Comparison of ENCODE assay signal across 8 cellular contexts in the genomic region with DNA sequence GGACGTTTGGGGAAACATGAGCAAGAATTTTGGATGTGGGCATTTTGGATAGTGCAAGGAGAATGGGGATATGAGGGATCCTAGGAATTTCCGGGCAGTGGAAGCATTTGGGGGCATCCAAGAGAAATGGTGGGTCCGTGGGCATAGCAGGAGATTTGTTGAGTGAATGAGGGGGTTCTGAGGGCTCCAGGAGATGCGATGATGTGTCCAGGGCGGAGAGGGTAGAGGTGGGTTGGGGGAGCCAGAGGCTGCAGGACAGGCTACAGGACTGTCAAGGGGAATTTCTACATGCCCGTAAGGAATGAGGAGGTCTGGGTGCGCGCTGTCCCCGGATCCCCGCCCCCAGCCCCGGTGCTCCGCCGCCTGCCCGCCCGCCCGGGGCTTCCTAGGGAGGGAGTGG. TPM values are rescaled to one million over a fixed set of nuclear protein-coding genes. Genes with fewer than 3 reads are reported as not detected.
DNase-seq lines count a peak whose midpoint lies in the region; ATAC-seq and TF ChIP-seq lines count a peak whose summit lies in the region.

No MANE protein-coding gene starts in this region.

- H3K9me3 Mint-ChIP-seq in naive B cell: no peaks in the 10 kb centered on the region

- DNase-seq in cardiac fibroblast (ENCODE audit: low read depth in 2 of 2) (peak in 1 of 2 donors; percentile 8), naive B cell (no peak), NCI-H446 (lab: John Stamatoyannopoulos, UW) (no peak), globus pallidus (ENCODE audit: low spot score) (no peak), NCI-H1436 treated with DMSO at 0.1 percent for 48 hours (lab: John Stamatoyannopoulos, UW) (no peak)
- no peak for DNase-seq in stimulated activated CD4-positive, alpha-beta T cell treated with anti-CD3 and anti-CD28 coated beads, Interleukin-15, amount 100 ng/mL, for 24 hours

- peak overlapping the region in 5 of 6 donors; percentile 53 to 86 (median 81) for H3K27ac Mint-ChIP-seq in naive B cell

- H3K4me3 Mint-ChIP-seq in naive B cell: peak overlapping the region; percentile 82 to 94 (median 90)

- no peak for TF ChIP-seq CTCF in cardiac fibroblast (IDR thresholded peaks at IDR 0.05; ENCODE audit: low read depth, low read length)

- H3K4me1 Mint-ChIP-seq in naive B cell: peaks cover 21 to 28% (median 21%) of the 10 kb centered on the region in 3 donors

- peak overlapping the region; percentile 62 for H3K4me3 ChIP-seq in cardiac fibroblast (replicated peaks in 1 of 2; ENCODE audit: low read depth in 2 of 2, low read length in 2 of 2)

- peak; percentile 7 for ATAC-seq in GM18519 (IDR thresholded peaks at IDR 0.05; ENCODE audit: low FRiP score, unreplicated experiment)
- peak; percentile 11 for ATAC-seq in HG03521 (IDR thresholded peaks at IDR 0.05; ENCODE audit: unreplicated experiment)
- ATAC-seq in naive B cell (ENCODE audit: low read depth in 2 of 2): no peak

- peaks cover 0 to 3% of the 10 kb centered on the region in 2 donors for H3K36me3 Mint-ChIP-seq in naive B cell

- no peaks in the 10 kb centered on the region for H3K27me3 Mint-ChIP-seq in naive B cell

RNA-seq across cellular contexts. Expression of a gene that starts 0.4 kb away (rescaled TPM):
- polyA plus RNA-seq in naive B cell (ENCODE audit: low read depth in 6 of 6): 1 to 10 TPM in 5 of 6 donors, not detected in 1; 1.5 to 3.3 (median 1.8) TPM

RNA-seq across cellular contexts. Expression of a gene that starts 1.2 kb away (rescaled TPM):
- polyA plus RNA-seq in naive B cell (ENCODE audit: low read depth in 6 of 6): not detected

RNA-seq across cellular contexts. Expression of a gene that starts 8.2 kb away (rescaled TPM):
- polyA plus RNA-seq in naive B cell (ENCODE audit: low read depth in 6 of 6): 100 to 1,000 TPM; 366 to 456 (median 377) TPM

RNA-seq across cellular contexts. Expression of a gene that starts 32.1 kb away (rescaled TPM):
- not detected for polyA plus RNA-seq in naive B cell (ENCODE audit: low read depth in 6 of 6)

RNA-seq across cellular contexts. Expression of a gene that starts 43.9 kb away (rescaled TPM):
- polyA plus RNA-seq in naive B cell (ENCODE audit: low read depth in 6 of 6): 100 to 1,000 TPM in 1 of 6 donors, 10 to 100 TPM in 5; 52.3 to 145 (median 72.6) TPM

Comparison
In these comparisons a context has a peak if more than half of its experiments do, and no peak if none do; other contexts are left out.
1. ATAC-seq: peak in GM18519 (single experiment) and HG03521 (single experiment); none in naive B cell (0 of 2).